2 cellular contexts compared by ENCODE assay signal in the genomic region with DNA sequence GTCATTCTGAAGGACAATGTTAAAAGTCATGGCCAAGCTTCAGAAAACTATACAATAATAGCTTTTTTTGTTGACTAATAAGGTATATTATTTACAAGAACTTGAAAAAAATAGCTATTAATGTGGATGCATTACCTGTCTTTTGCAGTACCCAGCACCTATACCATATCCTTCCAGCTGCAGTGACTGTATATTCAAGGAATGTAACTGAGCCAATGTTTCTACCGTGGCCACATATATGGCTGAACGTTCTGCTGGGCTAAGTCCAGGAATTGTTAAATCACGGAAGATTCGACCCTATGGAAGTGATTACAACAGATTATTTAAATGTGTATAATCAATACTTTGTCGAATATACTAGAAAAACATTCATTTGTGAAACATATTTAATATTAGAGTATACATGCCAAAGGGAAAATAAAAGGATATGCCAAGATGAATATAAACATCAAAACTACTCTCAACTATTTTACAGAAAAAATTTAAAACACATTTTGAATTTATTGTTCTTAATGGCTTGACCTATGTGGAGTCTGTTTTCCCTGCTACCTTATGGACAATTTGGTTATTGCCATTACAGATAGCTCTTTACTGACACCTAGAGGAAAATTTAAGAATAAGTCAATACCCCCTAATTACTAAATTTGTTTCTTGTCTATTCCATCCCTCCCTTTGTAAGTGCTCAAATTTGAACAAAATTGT.
TF ChIP-seq lines count a peak whose summit lies in the region.

No MANE protein-coding gene starts in this region.

TF ChIP-seq in Ishikawa, 13 proteins besides CTCF, POLR2A, EP300 and RAD21:
- no peak for TF ChIP-seq CEBPB (IDR thresholded peaks at IDR 0.05)
- no peak for TF ChIP-seq CREB1 (IDR thresholded peaks at IDR 0.05; ENCODE audit: low read depth)

TF ChIP-seq in H1, 55 proteins besides CTCF, POLR2A, EP300 and RAD21:
- no peak for TF ChIP-seq EGR1 (IDR thresholded peaks at IDR 0.05; ENCODE audit: borderline replicate concordance, low read depth, low read length)
- no peak for TF ChIP-seq GABPA (IDR thresholded peaks at IDR 0.05; ENCODE audit: borderline replicate concordance, insufficient read depth, low read length)
